In genomic region chr10:99711129-99711719, GRCh38 we compare ENCODE assay signal across 8 cellular contexts. TPM values are rescaled to one million over a fixed set of nuclear protein-coding genes. Genes with fewer than 3 reads are reported as not detected.
DNase-seq lines count a peak whose midpoint lies in the region; ATAC-seq and TF ChIP-seq lines count a peak whose summit lies in the region.

No MANE protein-coding gene starts in this region.

- ATAC-seq in GM21619 (IDR thresholded peaks at IDR 0.05; ENCODE audit: unreplicated experiment), result peak; percentile 56

- H3K27me3 ChIP-seq in testis, result no peaks in the 10 kb centered on the region

- no peak overlapping the region for H3K4me3 ChIP-seq in testis

- intact Hi-C loops in testis (cut with DNase I; ENCODE audit: low total_unique reads), result no loop called here

- H3K9me3 ChIP-seq in testis, result no peaks in the 10 kb centered on the region

- no peak overlapping the region for H3K27ac ChIP-seq in testis

- DNase-seq in NCI-H82 (lab: John Stamatoyannopoulos, UW), result peak; percentile 58
- DNase-seq in NCI-H82 treated with DMSO at 0.1 percent for 48 hours (lab: John Stamatoyannopoulos, UW; ENCODE audit: unreplicated experiment), result no peak
- DNase-seq in NCI-H460 (ENCODE audit: extremely low read depth, low read depth), result peak; percentile 71
- DNase-seq in amniotic stem cell (lab: John Stamatoyannopoulos, UW), result peak; percentile 22
- DNase-seq in iPS-NIHi7 (ENCODE audit: extremely low spot score), result peak; percentile 35
- peak; percentile 36 for DNase-seq in testis
- DNase-seq in retina, result no peak

- peak in 2 of 3 experiments; percentile 19 to 28 for TF ChIP-seq CTCF in testis (IDR thresholded peaks at IDR 0.05)

- H3K4me1 ChIP-seq in testis, result no peaks in the 10 kb centered on the region

- no peak for TF ChIP-seq POLR2A in testis (IDR thresholded peaks at IDR 0.05)

- no peaks in the 10 kb centered on the region for H3K36me3 ChIP-seq in testis (ENCODE audit: low read depth, missing control alignments)

RNA-seq across cellular contexts. Expression of gene COX15, which starts 20.7 kb away (rescaled TPM):
- total RNA-seq in NCI-H460 (2014; rRNA removed; shearing (Covaris generic)), result 49.4 and 56.5 TPM in 2 replicates
- polyA plus RNA-seq in NCI-H460 (2014; cell fraction: nucleus; rRNA removed), result 42.5 and 52.1 TPM in 2 replicates
- total RNA-seq in testis, result 10 to 100 TPM; 45.8 to 47.4 TPM
- polyA plus RNA-seq in testis (ENCODE audit: insufficient read depth, low read depth, low replicate concordance), result 30.0 TPM

RNA-seq across cellular contexts. Expression of gene CUTC, which starts 20.8 kb away (rescaled TPM):
- total RNA-seq in NCI-H460 (2014; rRNA removed; shearing (Covaris generic)), result 51.7 and 66.0 TPM in 2 replicates
- polyA plus RNA-seq in NCI-H460 (2014; cell fraction: nucleus; rRNA removed), result 66.9 and 74.6 TPM in 2 replicates
- 10 to 100 TPM; 35.7 to 42.4 TPM for total RNA-seq in testis
- 98.5 TPM for polyA plus RNA-seq in testis (ENCODE audit: insufficient read depth, low read depth, low replicate concordance)

RNA-seq across cellular contexts. Expression of gene ENTPD7, which starts 51.9 kb away (rescaled TPM):
- total RNA-seq in NCI-H460 (2014; rRNA removed; shearing (Covaris generic)), result 14.8 and 17.6 TPM in 2 replicates
- polyA plus RNA-seq in NCI-H460 (2014; cell fraction: nucleus; rRNA removed), result 3.2 and 4.8 TPM in 2 replicates
- total RNA-seq in testis, result 1 to 10 TPM; 4.0 to 6.3 TPM
- 5.0 TPM for polyA plus RNA-seq in testis (ENCODE audit: insufficient read depth, low read depth, low replicate concordance)

Comparison
In these comparisons a context has a peak if more than half of its experiments do, and no peak if none do; other contexts are left out.
1. DNase-seq: peak in NCI-H82 (single experiment), NCI-H460 (single experiment), amniotic stem cell (single experiment), iPS-NIHi7 (single experiment) and testis (single experiment); none in NCI-H82 treated with DMSO at 0.1 percent for 48 hours (single experiment) and retina (single experiment).